In genomic region chr9:99721898-99722297, GRCh38 we compare ENCODE assay signal across 34 cellular contexts.
"Had no signal": no experiment of that assay in that cellular context is flagged by ENCODE, and none has a peak within 500 bp of the region (broad histone marks: within the 10 kb centered on the region; RNA-seq: fewer than 3 reads in every experiment).

No MANE protein-coding gene starts in this region.

- H3K4me3 ChIP-seq: ascending aorta, cardiac muscle cell had no signal

- H3K4me3 Mint-ChIP-seq: activated B cell treated with CpG ODN at 0.5 μM for 24 hours; activated CD4-positive, alpha-beta memory T cell treated with anti-CD3 and anti-CD28 coated beads for 36 hours; activated CD4-positive, alpha-beta T cell treated with anti-CD3 and anti-CD28 coated beads, Interleukin-2, amount 10 ng/mL, durations not matched to agents 7 days and 5 days; activated CD8-positive, alpha-beta T cell treated with anti-CD3 and anti-CD28 coated beads for 36 hours; activated naive CD4-positive, alpha-beta T cell treated with anti-CD3 and anti-CD28 coated beads, Interleukin-2, amount 10 ng/mL, durations not matched to agents 7 days and 5 days; activated naive CD4-positive, alpha-beta T cell treated with anti-CD3 and anti-CD28 coated beads, Interleukin-2, amount 50 U/mL, for 24 hours; activated naive CD8-positive, alpha-beta T cell; activated naive CD8-positive, alpha-beta T cell treated with anti-CD3 and anti-CD28 coated beads, Interleukin-2, amount 10 ng/mL, durations not matched to agents 7 days and 5 days; activated naive CD8-positive, alpha-beta T cell treated with anti-CD3 and anti-CD28 coated beads, Interleukin-2, amount 50 U/mL, for 24 hours; activated T-cell treated with anti-CD3 and anti-CD28 coated beads, Interleukin-2, amount 50 U/mL, for 24 hours; brain; central memory CD8-positive, alpha-beta T cell; T-helper 1 cell treated with Interleukin-12 subunit alpha and Interleukin-12 subunit beta and Interleukin-4 antibody, amounts not matched to agents 30 μg/mL and 1 μg/mL, for 36 hours; T-helper 2 cell treated with Interferon-gamma antibody and Interleukin-4, amounts not matched to agents 5 μg/mL and 100 μg/mL, for 36 hours had no signal

- DNase-seq: activated B cell treated with CpG ODN at 0.5 μM for 24 hours; activated CD4-positive, alpha-beta memory T cell treated with anti-CD3 and anti-CD28 coated beads for 36 hours; activated CD4-positive, alpha-beta T cell treated with anti-CD3 and anti-CD28 coated beads for 4 hours; activated CD4-positive, alpha-beta T cell treated with anti-CD3 and anti-CD28 coated beads, Interleukin-2, amount 10 ng/mL, durations not matched to agents 7 days and 5 days; activated CD4-positive, alpha-beta T cell treated with anti-CD3 and anti-CD28 coated beads, Interleukin-2, amount 50 U/mL, for 4 hours; activated CD4-positive, CD25-positive, alpha-beta regulatory T cell treated with anti-CD3 and anti-CD28 coated beads, Interleukin-2, amount 50 U/mL, for 72 hours; activated CD8-positive, alpha-beta memory T cell treated with anti-CD3 and anti-CD28 coated beads, Interleukin-2, amount 50 U/mL, for 48 hours; activated CD8-positive, alpha-beta T cell treated with anti-CD3 and anti-CD28 coated beads for 36 hours; activated effector memory CD4-positive, alpha-beta T cell treated with Interleukin-2 at 50 U/mL for 16 hours; activated gamma-delta T cell; activated naive CD4-positive, alpha-beta T cell treated with anti-CD3 and anti-CD28 coated beads, Interleukin-2, amount 10 ng/mL, durations not matched to agents 7 days and 5 days; activated naive CD4-positive, alpha-beta T cell treated with Interleukin-2 at 50 U/mL for 16 hours; activated naive CD8-positive, alpha-beta T cell treated with anti-CD3 and anti-CD28 coated beads, Interleukin-2, amount 10 ng/mL, durations not matched to agents 7 days and 5 days; activated naive CD8-positive, alpha-beta T cell treated with anti-CD3 and anti-CD28 coated beads, Interleukin-2, amount 50 U/mL, for 24 hours; activated T-cell treated with anti-CD3 and anti-CD28 coated beads, Interleukin-2, amount 50 U/mL, for 24 hours; activated T-cell treated with anti-CD3 and anti-CD28 coated beads, Interleukin-2, amount 50 U/mL, for 48 hours; amygdala; anterior cingulate cortex; caudate nucleus; cerebellar nuclear complex; T-helper 1 cell; T-helper 2 cell; T-helper 9 cell had no signal

- H3K36me3 Mint-ChIP-seq: activated CD4-positive, alpha-beta memory T cell treated with anti-CD3 and anti-CD28 coated beads for 36 hours; activated naive CD4-positive, alpha-beta T cell treated with anti-CD3 and anti-CD28 coated beads, Interleukin-2, amount 10 ng/mL, durations not matched to agents 7 days and 5 days; activated naive CD4-positive, alpha-beta T cell treated with anti-CD3 and anti-CD28 coated beads, Interleukin-2, amount 50 U/mL, for 24 hours; activated naive CD8-positive, alpha-beta T cell; brain had no signal

- ATAC-seq: activated CD8-positive, alpha-beta T cell treated with anti-CD3 and anti-CD28 coated beads for 36 hours; activated naive CD8-positive, alpha-beta T cell treated with anti-CD3 and anti-CD28 coated beads, Interleukin-2, amount 50 U/mL, for 24 hours had no signal

- FAIRE-seq: bronchial epithelial cell had no signal

- H3K36me3 ChIP-seq: ascending aorta, cardiac muscle cell had no signal

- H3K27ac ChIP-seq: ascending aorta, cardiac muscle cell, VCaP had no signal

- H3K27ac Mint-ChIP-seq: activated B cell treated with CpG ODN at 0.5 μM for 24 hours; activated CD4-positive, alpha-beta memory T cell treated with anti-CD3 and anti-CD28 coated beads for 36 hours; activated CD4-positive, alpha-beta T cell treated with anti-CD3 and anti-CD28 coated beads, Interleukin-2, amount 10 ng/mL, durations not matched to agents 7 days and 5 days; activated CD8-positive, alpha-beta T cell treated with anti-CD3 and anti-CD28 coated beads for 36 hours; activated naive CD4-positive, alpha-beta T cell treated with anti-CD3 and anti-CD28 coated beads, Interleukin-2, amount 10 ng/mL, durations not matched to agents 7 days and 5 days; activated naive CD4-positive, alpha-beta T cell treated with anti-CD3 and anti-CD28 coated beads, Interleukin-2, amount 50 U/mL, for 24 hours; activated naive CD8-positive, alpha-beta T cell; activated naive CD8-positive, alpha-beta T cell treated with anti-CD3 and anti-CD28 coated beads, Interleukin-2, amount 10 ng/mL, durations not matched to agents 7 days and 5 days; activated naive CD8-positive, alpha-beta T cell treated with anti-CD3 and anti-CD28 coated beads, Interleukin-2, amount 50 U/mL, for 24 hours; activated T-cell treated with anti-CD3 and anti-CD28 coated beads, Interleukin-2, amount 50 U/mL, for 24 hours; activated T-helper 2 cell treated with anti-CD3 and anti-CD28 coated beads, Interferon-gamma antibody, Interleukin-2, Interleukin-4, amounts not matched to agents 10 μg/mL and 5 μg/mL and 100 μg/mL, durations not matched to agents 14 hours and 24 hours and 36 hours; brain; T-helper 1 cell treated with Interleukin-12 subunit alpha and Interleukin-12 subunit beta and Interleukin-4 antibody, amounts not matched to agents 30 μg/mL and 1 μg/mL, for 36 hours had no signal

- H3K4me1 ChIP-seq: ascending aorta had no signal

- H3K27me3 ChIP-seq: ascending aorta, cardiac muscle cell had no signal

- H3K9me3 Mint-ChIP-seq: activated B cell treated with CpG ODN at 0.5 μM for 24 hours; activated CD4-positive, alpha-beta memory T cell treated with anti-CD3 and anti-CD28 coated beads for 36 hours; activated CD4-positive, alpha-beta T cell treated with anti-CD3 and anti-CD28 coated beads, Interleukin-2, amount 10 ng/mL, durations not matched to agents 7 days and 5 days; activated CD8-positive, alpha-beta T cell treated with anti-CD3 and anti-CD28 coated beads for 36 hours; activated naive CD4-positive, alpha-beta T cell treated with anti-CD3 and anti-CD28 coated beads, Interleukin-2, amount 10 ng/mL, durations not matched to agents 7 days and 5 days; activated naive CD4-positive, alpha-beta T cell treated with anti-CD3 and anti-CD28 coated beads, Interleukin-2, amount 50 U/mL, for 24 hours; activated naive CD8-positive, alpha-beta T cell treated with anti-CD3 and anti-CD28 coated beads, Interleukin-2, amount 10 ng/mL, durations not matched to agents 7 days and 5 days; activated naive CD8-positive, alpha-beta T cell treated with anti-CD3 and anti-CD28 coated beads, Interleukin-2, amount 50 U/mL, for 24 hours; activated T-cell treated with anti-CD3 and anti-CD28 coated beads, Interleukin-2, amount 50 U/mL, for 24 hours; activated T-helper 2 cell treated with anti-CD3 and anti-CD28 coated beads, Interferon-gamma antibody, Interleukin-2, Interleukin-4, amounts not matched to agents 10 μg/mL and 5 μg/mL and 100 μg/mL, durations not matched to agents 14 hours and 24 hours and 36 hours; brain; central memory CD8-positive, alpha-beta T cell; T-helper 1 cell treated with Interleukin-12 subunit alpha and Interleukin-12 subunit beta and Interleukin-4 antibody, amounts not matched to agents 30 μg/mL and 1 μg/mL, for 36 hours; T-helper 2 cell treated with Interferon-gamma antibody and Interleukin-4, amounts not matched to agents 5 μg/mL and 100 μg/mL, for 36 hours had no signal

- H3K9me3 ChIP-seq: ascending aorta had no signal

- H3K27me3 Mint-ChIP-seq: activated B cell treated with CpG ODN at 0.5 μM for 24 hours; activated CD4-positive, alpha-beta memory T cell treated with anti-CD3 and anti-CD28 coated beads for 36 hours; activated CD4-positive, alpha-beta T cell treated with anti-CD3 and anti-CD28 coated beads, Interleukin-2, amount 10 ng/mL, durations not matched to agents 7 days and 5 days; activated CD8-positive, alpha-beta T cell treated with anti-CD3 and anti-CD28 coated beads for 36 hours; activated naive CD4-positive, alpha-beta T cell treated with anti-CD3 and anti-CD28 coated beads, Interleukin-2, amount 10 ng/mL, durations not matched to agents 7 days and 5 days; activated naive CD4-positive, alpha-beta T cell treated with anti-CD3 and anti-CD28 coated beads, Interleukin-2, amount 50 U/mL, for 24 hours; activated naive CD8-positive, alpha-beta T cell; activated naive CD8-positive, alpha-beta T cell treated with anti-CD3 and anti-CD28 coated beads, Interleukin-2, amount 10 ng/mL, durations not matched to agents 7 days and 5 days; activated naive CD8-positive, alpha-beta T cell treated with anti-CD3 and anti-CD28 coated beads, Interleukin-2, amount 50 U/mL, for 24 hours; activated T-cell treated with anti-CD3 and anti-CD28 coated beads, Interleukin-2, amount 50 U/mL, for 24 hours; brain; central memory CD8-positive, alpha-beta T cell had no signal
